11 cellular contexts compared by ENCODE assay signal in the genomic region with DNA sequence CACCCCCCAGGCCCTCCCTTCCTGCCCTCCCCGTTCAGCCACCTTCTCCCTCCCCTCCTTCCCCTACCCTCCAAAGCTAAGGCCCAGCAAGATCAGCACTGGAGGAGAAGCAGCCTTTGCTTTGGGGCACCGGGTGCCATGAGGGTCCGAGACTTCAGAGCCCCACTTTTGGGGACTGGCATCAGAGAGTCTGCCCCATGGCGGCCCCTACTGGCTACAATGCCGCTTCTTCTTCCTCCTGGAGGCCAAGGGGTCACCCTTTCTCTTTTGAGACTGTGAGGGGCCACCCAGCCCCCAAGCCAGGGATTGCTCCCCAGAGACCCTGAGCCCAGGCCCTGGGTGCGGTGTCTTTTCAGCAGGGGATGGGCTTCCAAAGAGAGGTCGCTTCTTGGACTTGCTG. TPM values are rescaled to one million over a fixed set of nuclear protein-coding genes. Genes with fewer than 3 reads are reported as not detected.
"Had no signal": no experiment of that assay in that cellular context is flagged by ENCODE, and none has a peak within 500 bp of the region (broad histone marks: within the 10 kb centered on the region; RNA-seq: fewer than 3 reads in every experiment).

No MANE protein-coding gene starts in this region.

RNA-seq across cellular contexts. Expression of a gene that starts 10.2 kb away (rescaled TPM):
- total RNA-seq: PC-3, PC-9, Peyer's patch, Right ventricle myocardium inferior, Right ventricle myocardium superior, RPMI7951, SJCRH30, SJSA1, SK-MEL-5, T-cell had no signal
- polyA plus RNA-seq: SK-N-SH had no signal
